Comparison of ENCODE assay signal across 18 cellular contexts in genomic region chr4:128668566-128668965, GRCh38.
DNase-seq lines count a peak whose midpoint lies in the region; ATAC-seq and TF ChIP-seq lines count a peak whose summit lies in the region.
"Had no signal": no experiment of that assay in that cellular context is flagged by ENCODE, and none has a peak within 500 bp of the region (broad histone marks: within the 10 kb centered on the region; RNA-seq: fewer than 3 reads in every experiment).

No MANE protein-coding gene starts in this region.

- no peaks in the 10 kb centered on the region for H3K9me3 Mint-ChIP-seq in activated CD4-positive, alpha-beta memory T cell treated with anti-CD3 and anti-CD28 coated beads for 36 hours

- H3K27ac Mint-ChIP-seq in activated CD4-positive, alpha-beta memory T cell treated with anti-CD3 and anti-CD28 coated beads for 36 hours = no peak overlapping the region
- H3K27ac Mint-ChIP-seq: CD4-positive, CD25-positive, alpha-beta regulatory T cell; CD8-positive, alpha-beta memory T cell; H9; IgD-negative memory B cell had no signal

- no peaks in the 10 kb centered on the region for H3K36me3 ChIP-seq in heart right ventricle
- H3K36me3 ChIP-seq: BE2C had no signal

- no peaks in the 10 kb centered on the region for H3K36me3 Mint-ChIP-seq in activated CD4-positive, alpha-beta memory T cell treated with anti-CD3 and anti-CD28 coated beads for 36 hours
- H3K36me3 Mint-ChIP-seq: CD4-positive, CD25-positive, alpha-beta regulatory T cell; CD8-positive, alpha-beta memory T cell; IgD-negative memory B cell had no signal

- ATAC-seq in HG02642 (IDR thresholded peaks at IDR 0.05; ENCODE audit: poor library complexity, unreplicated experiment) = no peak
- no peak for ATAC-seq in heart right ventricle
- no peak for ATAC-seq in HG03097 (IDR thresholded peaks at IDR 0.05; ENCODE audit: low FRiP score, unreplicated experiment)
- ATAC-seq: HepG2 had no signal

- peak; percentile 21 for DNase-seq in SK-MEL-5 (ENCODE audit: low read depth, low spot score)
- peak; percentile 68 for DNase-seq in foreskin melanocyte
- DNase-seq in midbrain (lab: John Stamatoyannopoulos, UW) = peak; percentile 45
- DNase-seq in activated CD4-positive, alpha-beta memory T cell treated with anti-CD3 and anti-CD28 coated beads for 36 hours = no peak
- no peak for DNase-seq in heart right ventricle
- DNase-seq: ACHN; BE2C; C1 segment of cervical spinal cord; Caco-2; CD4-positive, CD25-positive, alpha-beta regulatory T cell; CD8-positive, alpha-beta memory T cell; GOT3; H9; KG1 had no signal

- no peak overlapping the region for H3K27ac ChIP-seq in heart right ventricle

- in situ Hi-C loops in SK-MEL-5 (cut with HindIII; ENCODE audit: low pct_unique_long_range_greater_than_20kb, low sequenced_read_pairs) = no loop called here

- POLR2A ChIA-PET in activated CD4-positive, alpha-beta memory T cell treated with anti-CD3 and anti-CD28 coated beads for 36 hours (lab: Charles Lee) = no interaction called here

- H3K4me3 ChIP-seq in heart right ventricle = no peak overlapping the region

- H3K4me1 Mint-ChIP-seq in activated CD4-positive, alpha-beta memory T cell treated with anti-CD3 and anti-CD28 coated beads for 36 hours (ENCODE audit: low read depth) = peaks cover under 1% of the 10 kb centered on the region

- no peaks in the 10 kb centered on the region for H3K4me1 ChIP-seq in heart right ventricle
- H3K4me1 ChIP-seq: BE2C, Caco-2 had no signal

- H3K27me3 ChIP-seq in heart right ventricle = no peaks in the 10 kb centered on the region
- H3K27me3 ChIP-seq: BE2C had no signal

- no peak overlapping the region for H3K4me3 Mint-ChIP-seq in activated CD4-positive, alpha-beta memory T cell treated with anti-CD3 and anti-CD28 coated beads for 36 hours
- H3K4me3 Mint-ChIP-seq: CD4-positive, CD25-positive, alpha-beta regulatory T cell; CD8-positive, alpha-beta memory T cell; H9; IgD-negative memory B cell had no signal

- intact Hi-C loops in activated CD4-positive, alpha-beta memory T cell treated with anti-CD3 and anti-CD28 coated beads for 36 hours (cut with micrococcal nuclease) = no loop called here
- intact Hi-C loops in heart right ventricle (cut with DNase I) = loop anchor here in 3 of 10 donors (10.0 kb wide), 2 partner anchors 136 to 214 kb away; partner anchors contain the start of gene JADE1 (in 3 of the 3)

- H3K9me3 ChIP-seq in heart right ventricle = peaks cover 0 to 8% (median 0%) of the 10 kb centered on the region in 11 donors
- H3K9me3 ChIP-seq: BE2C had no signal

- CTCF ChIA-PET in activated CD4-positive, alpha-beta memory T cell treated with anti-CD3 and anti-CD28 coated beads for 36 hours (lab: Charles Lee) = no interaction called here

- H3K27me3 Mint-ChIP-seq in activated CD4-positive, alpha-beta memory T cell treated with anti-CD3 and anti-CD28 coated beads for 36 hours = no peaks in the 10 kb centered on the region
- H3K27me3 Mint-ChIP-seq: CD4-positive, CD25-positive, alpha-beta regulatory T cell; IgD-negative memory B cell had no signal

- WGBS in heart right ventricle, 2 donors = 89 to 91% methylated on average over 5 of the region's 5 CpGs

- no peak for TF ChIP-seq CTCF in heart right ventricle (IDR thresholded peaks at IDR 0.05)

Comparison
In these comparisons a context has a peak if more than half of its experiments do, and no peak if none do; other contexts are left out.
1. DNase-seq: peak in SK-MEL-5 (single experiment), foreskin melanocyte (single experiment) and midbrain (single experiment); none in activated CD4-positive, alpha-beta memory T cell treated with anti-CD3 and anti-CD28 coated beads for 36 hours (single experiment) and heart right ventricle (0 of 2).